ENCODE assay signal across 8 cellular contexts in genomic region chr12:110826592-110827200, GRCh38. TPM values are rescaled to one million over a fixed set of nuclear protein-coding genes. Genes with fewer than 3 reads are reported as not detected.
A peak's percentile ranks its signal among the peaks of the same experiment; 100 is the strongest.
DNase-seq lines count a peak whose midpoint lies in the region; ATAC-seq, FAIRE-seq and TF ChIP-seq lines count a peak whose summit lies in the region.

No MANE protein-coding gene starts in this region.

- no peaks in the 10 kb centered on the region for H3K79me2 ChIP-seq in KMS-11 (ENCODE audit: insufficient read depth, low read depth)
- H3K79me2 ChIP-seq in PC-9 (ENCODE audit: low read depth) = no peaks in the 10 kb centered on the region
- no peaks in the 10 kb centered on the region for H3K79me2 ChIP-seq in fibroblast of lung (ENCODE audit: control insufficient read depth, insufficient read depth, low read length)
- no peaks in the 10 kb centered on the region for H3K79me2 ChIP-seq in neural cell (replicated peaks; ENCODE audit: insufficient read depth, low read length)

- peak; percentile 77 for TF ChIP-seq RAD21 in neural cell (conservative IDR thresholded peaks at IDR 0.05)

- H3K9me3 ChIP-seq in PC-9 (ENCODE audit: insufficient read depth, low read depth) (no peaks in the 10 kb centered on the region), fibroblast of lung (ENCODE audit: control insufficient read depth, insufficient read depth, low read depth, low read length) (no peaks in the 10 kb centered on the region), neural cell (ENCODE audit: low read length) (no peaks in the 10 kb centered on the region)

- peak; percentile 98 for ATAC-seq in stimulated activated naive CD8-positive, alpha-beta T cell treated with anti-CD3 and anti-CD28 coated beads, Interleukin-15, Interleukin-2, amounts not matched to agents 100 U/mL and 50 U/mL, for 24 hours

- H3K27me3 ChIP-seq in KMS-11 (ENCODE audit: insufficient read depth, low read depth) (no peaks in the 10 kb centered on the region), PC-9 (ENCODE audit: insufficient read depth, low read depth) (no peaks in the 10 kb centered on the region; the same call in 1 of the 2 replicates), fibroblast of lung (ENCODE audit: control insufficient read depth, insufficient read depth, low read length) (no peaks in the 10 kb centered on the region), neural cell (ENCODE audit: insufficient read depth, low read depth, low read length) (no peaks in the 10 kb centered on the region)

- peak; percentile 84 for TF ChIP-seq CTCF in AG09309 (IDR thresholded peaks at IDR 0.05; ENCODE audit: control insufficient read depth, insufficient read depth, low read depth, low read length, missing control alignments)
- TF ChIP-seq CTCF in KMS-11 (conservative IDR thresholded peaks at IDR 0.05; ENCODE audit: low read depth, low read length) = peak; percentile 82
- peak; percentile 93 for TF ChIP-seq CTCF in PC-9 (conservative IDR thresholded peaks at IDR 0.05)
- peak; percentile 77 to 82 for TF ChIP-seq CTCF in fibroblast of lung (conservative IDR thresholded peaks at IDR 0.05 in 1 of 2, IDR thresholded peaks at IDR 0.05 in 1 of 2; ENCODE audit: low read depth in 1 of 2, low read length in 2 of 2)
- peak; percentile 82 for TF ChIP-seq CTCF in neural cell (IDR thresholded peaks at IDR 0.05; ENCODE audit: poor library complexity, severe bottlenecking)

- no peaks in the 10 kb centered on the region for H3K9me2 ChIP-seq in PC-9 (ENCODE audit: insufficient read depth)
- H3K9me2 ChIP-seq in neural cell (ENCODE audit: insufficient read depth, low read length) = no peaks in the 10 kb centered on the region

- DNase-seq in AG09309 (ENCODE audit: low read depth) (peak; percentile 49), GM19239 (ENCODE audit: insufficient read length, low spot score) (peak; percentile 75), PC-9 (peak; percentile 63 to 87), fibroblast of lung (ENCODE audit: low read depth in 2 of 2) (peak; percentile 65 to 82)
- peak; percentile 81 for DNase-seq in activated T-cell treated with anti-CD3 and anti-CD28 coated beads, Interleukin-2, amount 50 U/mL, for 1 hour
- DNase-seq in stimulated activated naive CD8-positive, alpha-beta T cell treated with anti-CD3 and anti-CD28 coated beads, Interleukin-15, Interleukin-2, amounts not matched to agents 100 U/mL and 50 U/mL, for 24 hours = peak; percentile 91

- H3K36me3 ChIP-seq in KMS-11 (ENCODE audit: insufficient read depth) (no peaks in the 10 kb centered on the region), PC-9 (ENCODE audit: low read depth) (no peaks in the 10 kb centered on the region), fibroblast of lung (ENCODE audit: control insufficient read depth, insufficient read depth, low read length) (no peaks in the 10 kb centered on the region), neural cell (ENCODE audit: insufficient read depth, low read length) (no peaks in the 10 kb centered on the region)

- H3K27ac ChIP-seq in KMS-11 = no peak overlapping the region
- no peak overlapping the region for H3K27ac ChIP-seq in PC-9
- H3K27ac ChIP-seq in fibroblast of lung (ENCODE audit: insufficient read depth, low read length) = no peak overlapping the region
- H3K27ac ChIP-seq in neural cell (ENCODE audit: low read length) = no peak overlapping the region

- H3F3A ChIP-seq in PC-9 (ENCODE audit: insufficient read depth, low read depth) (no peaks in the 10 kb centered on the region), neural cell (ENCODE audit: insufficient read depth, low read length, poor library complexity, severe bottlenecking) (no peaks in the 10 kb centered on the region)

- FAIRE-seq in GM19239 (lab: Jason Lieb, UNC) = peak; percentile 100

- H3K4me2 ChIP-seq in KMS-11 (no peak overlapping the region), PC-9 (peak overlapping the region; percentile 28; the same call in 1 of the 2 replicates), fibroblast of lung (ENCODE audit: extremely low read depth, insufficient read depth, low read length) (peak overlapping the region; percentile 13), neural cell (ENCODE audit: low read length) (no peak overlapping the region)

- TF ChIP-seq EP300 in neural cell (conservative IDR thresholded peaks at IDR 0.05; ENCODE audit: poor library complexity, severe bottlenecking) = no peak

- H3K4me1 ChIP-seq in KMS-11 (ENCODE audit: low read depth, poor library complexity, severe bottlenecking) (no peaks in the 10 kb centered on the region), PC-9 (replicated peaks; ENCODE audit: insufficient read depth) (no peaks in the 10 kb centered on the region), fibroblast of lung (ENCODE audit: control insufficient read depth, extremely low read depth, insufficient read depth, low read length) (no peaks in the 10 kb centered on the region)

- intact Hi-C loops in PC-9 (cut with micrococcal nuclease; ENCODE audit: unreplicated experiment) = loop anchor here (1.0 to 10.0 kb wide), 7 partner anchors 62 to 376 kb away; partner anchors contain the start of gene ARPC3

- POLR2A ChIA-PET in PC-9 (lab: Charles Lee; ENCODE audit: unreplicated experiment) = no interaction called here

- H4K20me1 ChIP-seq in KMS-11 (ENCODE audit: insufficient read depth) (no peaks in the 10 kb centered on the region), PC-9 (ENCODE audit: insufficient read depth) (no peaks in the 10 kb centered on the region), fibroblast of lung (ENCODE audit: control insufficient read depth, extremely low read depth, insufficient read depth, low read length) (no peaks in the 10 kb centered on the region), neural cell (ENCODE audit: insufficient read depth) (no peaks in the 10 kb centered on the region)

- H3K9ac ChIP-seq in KMS-11 (no peak overlapping the region), fibroblast of lung (ENCODE audit: insufficient read depth, low read length) (no peak overlapping the region), neural cell (ENCODE audit: low read length) (no peak overlapping the region)

- no TSS peak for BruUV-seq in PC-9 (replicated peaks; lab: Mats Ljungman, UMichigan)

- H3K4me3 ChIP-seq in AG09309 (ENCODE audit: control insufficient read depth, low read depth, low read length) = peak overlapping the region; percentile 38
- no peak overlapping the region for H3K4me3 ChIP-seq in KMS-11 (IDR thresholded peaks at IDR 0.05; ENCODE audit: insufficient read depth, low read depth, low read length)
- H3K4me3 ChIP-seq in PC-9 = no peak overlapping the region
- H3K4me3 ChIP-seq in fibroblast of lung (replicated peaks in 1 of 4; ENCODE audit: control extremely low read depth in 1 of 4, insufficient read depth in 1 of 4, low read depth in 3 of 4, low read length in 4 of 4) = peak overlapping the region in 1 of 4 experiments; percentile 44
- no peak overlapping the region for H3K4me3 ChIP-seq in neural cell (ENCODE audit: low read length)

- H2AFZ ChIP-seq in KMS-11 (ENCODE audit: low read depth) (peak overlapping the region; percentile 67; the same call in 1 of the 2 replicates), PC-9 (no peak overlapping the region), fibroblast of lung (ENCODE audit: low read length) (peak overlapping the region; percentile 17), neural cell (ENCODE audit: low read depth, low read length) (no peak overlapping the region)

- CTCF ChIA-PET in PC-9 (lab: Charles Lee) = interaction anchor here (0.5 to 2.0 kb wide), 4 partner anchors 122 to 743 kb away, joined by 3 to 9 read pairs (median 4); partner anchors contain the start of gene ARPC3

TF ChIP-seq in neural cell, 6 proteins besides CTCF, POLR2A, EP300 and RAD21:
- TF ChIP-seq SMC3 (conservative IDR thresholded peaks at IDR 0.05; ENCODE audit: poor library complexity) (peak; percentile 84), POLR2AphosphoS5 (IDR thresholded peaks at IDR 0.05) (no peak), TAF1 (IDR thresholded peaks at IDR 0.05; ENCODE audit: low read depth) (no peak), REST (IDR thresholded peaks at IDR 0.05; ENCODE audit: borderline replicate concordance) (no peak), MXI1 (conservative IDR thresholded peaks at IDR 0.05; ENCODE audit: poor library complexity, severe bottlenecking) (no peak), EZH2 (IDR thresholded peaks at IDR 0.05; ENCODE audit: borderline replicate concordance, insufficient read depth, low read length, poor library complexity, severe bottlenecking) (no peak)

RNA-seq across cellular contexts. Expression of gene CCDC63, which starts 20.1 kb away (rescaled TPM):
- total RNA-seq in PC-9 (2021) (not detected in 2 replicates), fibroblast of lung (not detected in 2 replicates)
- polyA plus RNA-seq in fibroblast of lung (not detected in 2 replicates), neural cell (not detected in 2 replicates)
- polyA plus RNA-seq in fibroblast of lung (2012) = not detected in 2 replicates
- polyA minus RNA-seq in fibroblast of lung (ENCODE audit: low replicate concordance) (not detected in 2 replicates), neural cell (not detected in 2 replicates)

Comparison
In these comparisons a context has a peak if more than half of its experiments do, and no peak if none do; other contexts are left out.
1. H2AFZ ChIP-seq: peak in KMS-11 (single experiment) and fibroblast of lung (single experiment); none in PC-9 (single experiment) and neural cell (single experiment).
2. H3K4me2 ChIP-seq: peak in PC-9 (single experiment) and fibroblast of lung (single experiment); none in KMS-11 (single experiment) and neural cell (single experiment).
3. Peak in every context shown above with its lines, with median percentiles within 50 percentile points of each other: DNase-seq and CTCF ChIP-seq.